Comparison of ENCODE assay signal across 1 cellular context in genomic region chr7:55130554-55131198, GRCh38.
TF ChIP-seq lines count a peak whose summit lies in the region.

No MANE protein-coding gene starts in this region.

TF ChIP-seq in GM12878, 131 proteins besides CTCF, POLR2A, EP300 and RAD21 (continued from another document and continues in another):
- no peak for TF ChIP-seq CUX1 (IDR thresholded peaks at IDR 0.05; ENCODE audit: insufficient replicate concordance, low read depth, low read length)
- no peak for TF ChIP-seq STAT3 (IDR thresholded peaks at IDR 0.05; ENCODE audit: low read depth, low read length)
- TF ChIP-seq GATAD2B (conservative IDR thresholded peaks at IDR 0.05; ENCODE audit: low read depth), result 0 out of 2 replicates have a peak, but pooled peaks have one; percentile 38
- no peak for TF ChIP-seq LARP7 (IDR thresholded peaks at IDR 0.05)
- TF ChIP-seq CREB1 (IDR thresholded peaks at IDR 0.05; ENCODE audit: low read depth), result no peak
- TF ChIP-seq KLF5 (IDR thresholded peaks at IDR 0.05; ENCODE audit: partially characterized antibody), result no peak
- no peak for TF ChIP-seq SKIL (IDR thresholded peaks at IDR 0.05; ENCODE audit: low read depth, poor library complexity, severe bottlenecking)
- no peak for TF ChIP-seq PBX3 (IDR thresholded peaks at IDR 0.05; ENCODE audit: insufficient replicate concordance, low read depth, low read length)
- TF ChIP-seq PKNOX1 (IDR thresholded peaks at IDR 0.05), result no peak
- TF ChIP-seq HDAC6 (IDR thresholded peaks at IDR 0.05; ENCODE audit: unreplicated experiment), result no peak
- TF ChIP-seq MYC (IDR thresholded peaks at IDR 0.05; ENCODE audit: insufficient read depth, insufficient read length, insufficient replicate concordance, low read length, severe bottlenecking), result no peak
- no peak for TF ChIP-seq SMC3 (IDR thresholded peaks at IDR 0.05; ENCODE audit: borderline replicate concordance, low read length)
- TF ChIP-seq SPI1 (IDR thresholded peaks at IDR 0.05; ENCODE audit: borderline replicate concordance, insufficient read depth, low read depth, low read length), result peak; percentile 17; the same call in 1 of the 2 replicates
- no peak; the same call in 1 of the 2 replicates for TF ChIP-seq RUNX3 (IDR thresholded peaks at IDR 0.05; ENCODE audit: low read length)
- no peak for TF ChIP-seq YBX1 (IDR thresholded peaks at IDR 0.05)
- no peak for TF ChIP-seq PRDM15 (CRISPR knock-in tag; IDR thresholded peaks at IDR 0.05)
- TF ChIP-seq BCL11A (IDR thresholded peaks at IDR 0.05; ENCODE audit: low read depth, low read length), result no peak
- TF ChIP-seq IKZF2 (IDR thresholded peaks at IDR 0.05), result peak in 1 of 2 experiments; percentile 20; a peak in 2 of 4 replicates
- TF ChIP-seq RCOR1 (conservative IDR thresholded peaks at IDR 0.05; ENCODE audit: low read depth, low read length), result no peak
- no peak for TF ChIP-seq IRF3 (IDR thresholded peaks at IDR 0.05)
- no peak for TF ChIP-seq NR2C2 (IDR thresholded peaks at IDR 0.05; ENCODE audit: borderline replicate concordance, control insufficient read depth, insufficient read length, low read depth)
- no peak for TF ChIP-seq SUPT20H (IDR thresholded peaks at IDR 0.05; ENCODE audit: borderline replicate concordance, control insufficient read depth, low read depth, low read length)
- no peak for TF ChIP-seq ZZZ3 (IDR thresholded peaks at IDR 0.05; ENCODE audit: control insufficient read depth, insufficient read length, low read depth)
- no peak for TF ChIP-seq IRF5 (IDR thresholded peaks at IDR 0.05; ENCODE audit: borderline replicate concordance)
- TF ChIP-seq POU2F2 (IDR thresholded peaks at IDR 0.05; ENCODE audit: borderline replicate concordance, low read depth, low read length), result no peak
- TF ChIP-seq IKZF1 (conservative IDR thresholded peaks at IDR 0.05), result no peak; the same call in 1 of the 2 replicates
- TF ChIP-seq ATF7 (IDR thresholded peaks at IDR 0.05; ENCODE audit: low read depth), result 0 out of 2 replicates have a peak, but pooled peaks have one; percentile 35
- no peak for TF ChIP-seq RBBP5 (conservative IDR thresholded peaks at IDR 0.05)
- no peak for TF ChIP-seq RAD51 (IDR thresholded peaks at IDR 0.05)
- no peak for TF ChIP-seq MYB (IDR thresholded peaks at IDR 0.05; ENCODE audit: borderline replicate concordance, low read depth, low read length)
- no peak for TF ChIP-seq ZBED1 (IDR thresholded peaks at IDR 0.05; ENCODE audit: borderline replicate concordance)
- TF ChIP-seq SIN3A (IDR thresholded peaks at IDR 0.05; ENCODE audit: low read depth, low read length), result no peak
- no peak for TF ChIP-seq EED (IDR thresholded peaks at IDR 0.05; ENCODE audit: low read depth)
- no peak for TF ChIP-seq MEF2A (IDR thresholded peaks at IDR 0.05; ENCODE audit: insufficient read depth, low read depth, low read length)
- no peak for TF ChIP-seq FOXM1 (IDR thresholded peaks at IDR 0.05; ENCODE audit: low read depth, low read length)
- no peak for TF ChIP-seq E2F4 (IDR thresholded peaks at IDR 0.05; ENCODE audit: low read depth, low read length)
- no peak; a peak in 1 of 4 replicates for TF ChIP-seq BHLHE40 (IDR thresholded peaks at IDR 0.05; ENCODE audit: borderline replicate concordance in 1 of 2, low read depth in 2 of 2, low read length in 1 of 2)
- no peak for TF ChIP-seq HDGF (IDR thresholded peaks at IDR 0.05)
- TF ChIP-seq POLR2AphosphoS5 (IDR thresholded peaks at IDR 0.05; ENCODE audit: low read length), result no peak
- TF ChIP-seq ZBTB4 (CRISPR knock-in tag; IDR thresholded peaks at IDR 0.05), result no peak
- TF ChIP-seq BACH1 (IDR thresholded peaks at IDR 0.05; ENCODE audit: borderline replicate concordance), result no peak
- TF ChIP-seq MTA3 (IDR thresholded peaks at IDR 0.05; ENCODE audit: borderline replicate concordance, low read length), result no peak
- 0 out of 2 replicates have a peak, but pooled peaks have one; percentile 18 for TF ChIP-seq MTA2 (IDR thresholded peaks at IDR 0.05; ENCODE audit: low read depth)
